Comparison of ENCODE assay signal across 11 cellular contexts in the genomic region with DNA sequence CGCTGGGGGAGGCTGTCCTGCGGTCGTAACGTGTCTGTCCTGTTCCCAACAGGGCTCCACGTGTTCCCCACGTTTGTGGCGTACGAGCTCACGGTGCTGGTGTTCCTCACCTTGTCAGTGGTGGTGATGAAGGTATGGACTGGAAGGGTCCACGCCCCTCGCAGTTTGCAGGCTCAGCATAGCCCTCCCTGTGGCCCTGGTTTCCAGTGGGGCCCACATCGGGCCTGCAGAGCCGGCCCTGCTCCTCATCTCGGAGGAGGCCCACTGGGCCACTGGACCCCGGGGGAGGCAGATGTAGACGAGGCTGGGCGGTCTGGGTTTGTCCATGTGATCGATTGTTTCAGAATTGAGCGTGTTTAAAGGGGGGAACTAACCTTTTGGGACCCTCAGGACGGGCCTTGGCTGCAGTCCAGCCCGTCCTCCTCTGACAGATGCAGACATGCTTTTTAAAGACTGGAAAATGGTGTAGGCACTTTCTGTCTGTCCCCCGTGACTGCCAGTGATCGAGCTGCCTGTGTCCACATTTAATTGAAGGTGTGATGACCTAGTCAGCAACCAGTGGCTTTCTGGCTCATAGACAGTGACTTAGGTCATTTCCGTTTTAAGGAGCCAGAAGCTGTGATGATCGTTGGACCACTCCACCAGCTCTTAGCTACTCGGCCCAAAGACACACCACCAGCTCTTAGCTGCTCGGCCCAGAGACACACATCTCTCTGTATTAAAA. TPM values are rescaled to one million over a fixed set of nuclear protein-coding genes. Genes with fewer than 3 reads are reported as not detected.
DNase-seq lines count a peak whose midpoint lies in the region; ATAC-seq and TF ChIP-seq lines count a peak whose summit lies in the region.
"Had no signal": no experiment of that assay in that cellular context is flagged by ENCODE, and none has a peak within 500 bp of the region (broad histone marks: within the 10 kb centered on the region; RNA-seq: fewer than 3 reads in every experiment).

No MANE protein-coding gene starts in this region.

- H3K36me3 ChIP-seq in MG63 = peaks cover 12% of the 10 kb centered on the region; the same call in 1 of the 2 replicates

- no peak for TF ChIP-seq CTCF in astrocyte of the cerebellum (IDR thresholded peaks at IDR 0.05; ENCODE audit: low read depth, low read length, missing control alignments)

- no peaks in the 10 kb centered on the region for H3K9me3 ChIP-seq in MG63

- ATAC-seq in Right ventricle myocardium superior (ENCODE audit: poor library complexity) = peak; percentile 69

- intact Hi-C loops in Right ventricle myocardium superior (cut with DNase I) = no loop called here

- DNase-seq in ELR (ENCODE audit: low read depth) = peak; percentile 51
- DNase-seq in astrocyte of the cerebellum (ENCODE audit: low read depth) = peak; percentile 28
- no peak for DNase-seq in Right ventricle myocardium superior
- DNase-seq in retina = peak; percentile 72
- DNase-seq in NCI-H1092 (lab: John Stamatoyannopoulos, UW) = no peak
- no peak for DNase-seq in MG63
- DNase-seq in NCI-H345 (lab: John Stamatoyannopoulos, UW) = no peak
- no peak for DNase-seq in activated CD4-positive, alpha-beta T cell treated with anti-CD3 and anti-CD28 coated beads, Interleukin-2, amount 50 U/mL, for 48 hours
- DNase-seq: activated CD4-positive, alpha-beta T cell treated with anti-CD3 and anti-CD28 coated beads, Interleukin-2, amount 50 U/mL, for 4 hours; CD4-positive, CD25-positive, alpha-beta regulatory T cell had no signal

- in situ Hi-C loops in astrocyte of the cerebellum (cut with HindIII; ENCODE audit: low sequenced_read_pairs) = no loop called here

- H3K4me3 ChIP-seq in astrocyte of the cerebellum (ENCODE audit: low read depth, low read length) (no peak overlapping the region), MG63 (no peak overlapping the region)
- H3K4me3 ChIP-seq: SK-N-MC had no signal

- no peaks in the 10 kb centered on the region for H3K27me3 ChIP-seq in MG63

RNA-seq across cellular contexts. Expression of gene TFDP1, which starts 37.1 kb away (rescaled TPM):
- 42.1 TPM for total RNA-seq in Right ventricle myocardium superior
- total RNA-seq in MG63 (2014; rRNA removed; shearing (Covaris generic); ENCODE audit: low replicate concordance) = 38.3 and 131 TPM in 2 replicates

RNA-seq across cellular contexts. Expression of gene DCUN1D2, which starts 56.9 kb away (rescaled TPM):
- 196 TPM for total RNA-seq in Right ventricle myocardium superior
- total RNA-seq in MG63 (2014; rRNA removed; shearing (Covaris generic); ENCODE audit: low replicate concordance) = 6.0 and 6.8 TPM in 2 replicates

Comparison
In these comparisons a context has a peak if more than half of its experiments do, and no peak if none do; other contexts are left out.
1. DNase-seq: peak in ELR (single experiment), astrocyte of the cerebellum (single experiment) and retina (single experiment); none in Right ventricle myocardium superior (single experiment), NCI-H1092 (single experiment), MG63 (single experiment), NCI-H345 (single experiment) and activated CD4-positive, alpha-beta T cell treated with anti-CD3 and anti-CD28 coated beads, Interleukin-2, amount 50 U/mL, for 48 hours (0 of 2).
2. RNA of gene DCUN1D2, which starts 56.9 kb away (total RNA-seq): 196 TPM in Right ventricle myocardium superior (single experiment); 6.0 to 6.8 TPM in MG63; every median in the first group is over 10 times any median in the second.